Comparison of ENCODE assay signal across 24 cellular contexts in the genomic region with DNA sequence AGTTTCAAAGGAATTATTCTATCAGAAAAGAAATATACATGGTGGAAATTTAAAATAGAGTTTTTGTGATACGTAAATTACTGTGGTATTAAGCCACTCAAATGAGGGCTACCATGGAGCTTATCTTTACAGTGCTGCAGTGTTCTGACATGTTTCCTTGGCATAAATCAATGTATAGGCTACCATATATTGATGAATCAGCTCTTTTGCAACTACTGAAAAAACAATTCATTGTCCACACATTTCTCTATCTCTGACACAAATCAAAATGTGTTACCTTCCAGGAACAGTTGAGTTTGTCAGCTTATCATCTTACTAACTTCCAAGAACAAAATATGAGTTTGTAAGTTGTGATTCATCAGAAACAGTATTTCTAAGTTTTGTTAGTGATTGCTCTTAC.
A peak's percentile ranks its signal among the peaks of the same experiment; 100 is the strongest.
DNase-seq lines count a peak whose midpoint lies in the region; ATAC-seq, FAIRE-seq and TF ChIP-seq lines count a peak whose summit lies in the region.
"Had no signal": no experiment of that assay in that cellular context is flagged by ENCODE, and none has a peak within 500 bp of the region (broad histone marks: within the 10 kb centered on the region; RNA-seq: fewer than 3 reads in every experiment).

No MANE protein-coding gene starts in this region.

- H2BK5ac ChIP-seq in H1 (ENCODE audit: low read depth, low read length): no peak overlapping the region

- no peak overlapping the region for H3K4ac ChIP-seq in H1 (replicated peaks; ENCODE audit: insufficient read length, low read depth, low read length)

- no peak overlapping the region for H2BK12ac ChIP-seq in H1 (ENCODE audit: low read depth, low read length)

- TF ChIP-seq CTCF in A549 (IDR thresholded peaks at IDR 0.05) (no peak), SU-DHL-6 (IDR thresholded peaks at IDR 0.05; ENCODE audit: insufficient read depth, low read length, poor library complexity, severe bottlenecking) (no peak), H1 (IDR thresholded peaks at IDR 0.05; ENCODE audit: control extremely low read depth in 1 of 3, insufficient read depth in 1 of 3, low read depth in 1 of 3, low read length in 3 of 3) (no peak)

- H3K4me1 ChIP-seq in A549: no peaks in the 10 kb centered on the region
- H3K4me1 ChIP-seq in H1 (replicated peaks in 1 of 4; ENCODE audit: control insufficient read depth in 3 of 4, insufficient read depth in 4 of 4, low read length in 3 of 4): no peaks in the 10 kb centered on the region
- H3K4me1 ChIP-seq: BLaER1 treated with 17β-estradiol and CSF1 and Interleukin-3, amounts not matched to agents 10 nM and 100 nM had no signal

- no peaks in the 10 kb centered on the region for H3K36me3 ChIP-seq in SU-DHL-6 (ENCODE audit: low read length)
- no peaks in the 10 kb centered on the region for H3K36me3 ChIP-seq in H1 (ENCODE audit: control insufficient read depth in 2 of 4, insufficient read depth in 4 of 4, low read length in 3 of 4)
- no peaks in the 10 kb centered on the region for H3K36me3 ChIP-seq in H7 (replicated peaks; ENCODE audit: control insufficient read depth, insufficient read depth, low read length)
- H3K36me3 ChIP-seq: BLaER1 treated with 17β-estradiol and CSF1 and Interleukin-3, amounts not matched to agents 10 nM and 100 nM had no signal

- H4K8ac ChIP-seq in H1 (ENCODE audit: extremely low read depth, insufficient read depth, low read length): no peak overlapping the region

- H3K27me3 ChIP-seq in SU-DHL-6 (ENCODE audit: low read length): no peaks in the 10 kb centered on the region
- H3K27me3 ChIP-seq in H1 (replicated peaks in 1 of 4; ENCODE audit: control insufficient read depth in 3 of 4, extremely low read depth in 1 of 4, insufficient read depth in 3 of 4, low read length in 3 of 4): no peaks in the 10 kb centered on the region
- no peaks in the 10 kb centered on the region for H3K27me3 ChIP-seq in H7 (ENCODE audit: control insufficient read depth, insufficient read depth, low read length)
- H3K27me3 ChIP-seq: BLaER1 treated with 17β-estradiol and CSF1 and Interleukin-3, amounts not matched to agents 10 nM and 100 nM had no signal

- H3K4me3 ChIP-seq in A549: no peak overlapping the region
- H3K4me3 ChIP-seq in SU-DHL-6 (ENCODE audit: insufficient read depth, low read length, poor library complexity, severe bottlenecking): no peak overlapping the region
- no peak overlapping the region for H3K4me3 ChIP-seq in H1 (ENCODE audit: extremely low read depth in 1 of 4, insufficient read depth in 2 of 4, low read depth in 3 of 4, low read length in 4 of 4)
- no peak overlapping the region for H3K4me3 ChIP-seq in H7 (ENCODE audit: insufficient read depth, low read depth, low read length)
- H3K4me3 ChIP-seq: BLaER1 treated with 17β-estradiol and CSF1 and Interleukin-3, amounts not matched to agents 10 nM and 100 nM had no signal

- H2AFZ ChIP-seq in SU-DHL-6 (ENCODE audit: low read depth, low read length, severe bottlenecking) (peak overlapping the region; percentile 14), H1 (ENCODE audit: low read length) (no peak overlapping the region)

- WGBS in A549 (ENCODE audit: missing lambda C conversion rate): 91% methylated on average over 1 of the region's 1 CpG
- 100% methylated on average over 1 of the region's 1 CpG; no CpG with 5 or more reads in 1 of the 2 experiments for WGBS in H1 (ENCODE audit: extremely low coverage in 1 of 2, insufficient coverage in 1 of 2, insufficient read length in 1 of 2, insufficient replicate concordance in 2 of 2, low coverage in 1 of 2, low lambda C conversion rate in 2 of 2, missing lambda C conversion rate in 1 of 2), 2 experiments

- TF ChIP-seq EP300 in A549 (IDR thresholded peaks at IDR 0.05): no peak
- TF ChIP-seq EP300 in H1 (IDR thresholded peaks at IDR 0.05; ENCODE audit: borderline replicate concordance in 1 of 2, low read depth in 2 of 2, low read length in 2 of 2): no peak

- POLR2A ChIA-PET in A549 (lab: Yijun Ruan, JAX): no interaction called here
- POLR2A ChIA-PET in H1 (lab: Charles Lee; ENCODE audit: partially characterized antibody): no interaction called here

- FAIRE-seq in A549 (lab: Jason Lieb, UNC): no peak
- peak; percentile 20 for FAIRE-seq in H54 (lab: Jason Lieb, UNC)
- no peak for FAIRE-seq in H1 (lab: Jason Lieb, UNC)
- FAIRE-seq: A204.1, D721Med, G401.6, GM12891, GM18507, GM19239 had no signal

- no peak overlapping the region for H3K18ac ChIP-seq in H1 (ENCODE audit: extremely low read depth, low read length)

- H3K23ac ChIP-seq in H1 (ENCODE audit: insufficient read length): no peak overlapping the region

- H3K9me3 ChIP-seq in A549 (no peaks in the 10 kb centered on the region), SU-DHL-6 (ENCODE audit: insufficient read depth, low read length) (peaks cover 22% of the 10 kb centered on the region; the same call in 1 of the 2 replicates), H1 (ENCODE audit: insufficient read depth in 2 of 2, low read depth in 1 of 2, low read length in 1 of 2) (no peaks in the 10 kb centered on the region)
- H3K9me3 ChIP-seq: BLaER1 treated with 17β-estradiol and CSF1 and Interleukin-3, amounts not matched to agents 10 nM and 100 nM had no signal

- H2AK5ac ChIP-seq in H1 (ENCODE audit: low read depth, low read length): no peak overlapping the region

- CTCF ChIA-PET in A549 (lab: Yijun Ruan, JAX) (no interaction called here), H1 (lab: Charles Lee; ENCODE audit: partially characterized antibody) (interaction anchor here (0.6 kb wide), 1 partner anchor 1358 kb away, joined by 3 read pairs; no protein-coding TSS in a partner anchor)

- H4K5ac ChIP-seq in H1 (ENCODE audit: insufficient read length, low read depth, low read length): no peak overlapping the region

- no peaks in the 10 kb centered on the region for H3K9me2 ChIP-seq in SU-DHL-6 (replicated peaks; ENCODE audit: insufficient read depth, low read length)

- H3K23me2 ChIP-seq in H1 (ENCODE audit: low read depth, low read length): no peaks in the 10 kb centered on the region

- DNase-seq in A549 (ENCODE audit: low read depth in 1 of 2, low spot score in 1 of 2) (no peak), H54 (ENCODE audit: insufficient read length, low spot score) (no peak), H1 (ENCODE audit: low read depth in 1 of 2, low spot score in 2 of 2) (no peak), GM19238 (ENCODE audit: insufficient read length, low spot score) (no peak), NCI-H187 treated with DMSO at 0.1 percent for 48 hours (lab: John Stamatoyannopoulos, UW) (no peak), H7 (no peak), HPDE6-E6E7 (ENCODE audit: extremely low spot score) (no peak)
- DNase-seq: 8988T; AML-193; Caco-2; Calu3; CD4-positive, alpha-beta T cell; CD8-positive, alpha-beta T cell; DMS79 treated with DMSO at 0.1 percent for 48 hours; GF-D8 had no signal

- no peak overlapping the region for H3K14ac ChIP-seq in H1 (ENCODE audit: insufficient read length)

- TF ChIP-seq POLR2A in A549 (IDR thresholded peaks at IDR 0.05; ENCODE audit: low read length) (no peak), H54 (IDR thresholded peaks at IDR 0.05; ENCODE audit: low read depth, low read length) (no peak), H1 (IDR thresholded peaks at IDR 0.05; ENCODE audit: control extremely low read depth in 1 of 2, low read depth in 2 of 2, low read length in 2 of 2) (no peak)

- TF ChIP-seq RAD21 in A549 (conservative IDR thresholded peaks at IDR 0.05 in 1 of 2, IDR thresholded peaks at IDR 0.05 in 1 of 2) (no peak), H1 (IDR thresholded peaks at IDR 0.05 in 1 of 2, conservative IDR thresholded peaks at IDR 0.05 in 1 of 2; ENCODE audit: low read depth in 2 of 2, low read length in 2 of 2) (no peak)

- H3K4me2 ChIP-seq in A549 (no peak overlapping the region), SU-DHL-6 (ENCODE audit: low read depth, low read length, poor library complexity, severe bottlenecking) (no peak overlapping the region), H1 (ENCODE audit: insufficient read depth in 1 of 2, low read depth in 2 of 2, low read length in 2 of 2) (no peak overlapping the region)
- H3K4me2 ChIP-seq: BLaER1 treated with 17β-estradiol and CSF1 and Interleukin-3, amounts not matched to agents 10 nM and 100 nM had no signal

- no peak overlapping the region for H2BK120ac ChIP-seq in H1 (replicated peaks; ENCODE audit: low read depth, low read length)

- no peaks in the 10 kb centered on the region for H3K79me1 ChIP-seq in H1 (ENCODE audit: low read depth, low read length)

- ATAC-seq in A549: no peak
- ATAC-seq: CD8-positive, alpha-beta T cell had no signal

- no peak overlapping the region for H3K56ac ChIP-seq in H1 (replicated peaks; ENCODE audit: insufficient read length, low read depth, low read length)

- no peak overlapping the region for H3K27ac ChIP-seq in A549
- no peak overlapping the region for H3K27ac ChIP-seq in SU-DHL-6 (ENCODE audit: low read depth, low read length)
- no peak overlapping the region for H3K27ac ChIP-seq in H1 (ENCODE audit: low read depth, low read length)
- H3K27ac ChIP-seq: BLaER1 treated with 17β-estradiol and CSF1 and Interleukin-3, amounts not matched to agents 10 nM and 100 nM; C4-2B had no signal

- no peak overlapping the region for H2BK15ac ChIP-seq in H1 (ENCODE audit: low read length)

- H3F3A ChIP-seq in SU-DHL-6 (ENCODE audit: insufficient read depth): no peaks in the 10 kb centered on the region

- H3K9ac ChIP-seq in SU-DHL-6 (ENCODE audit: low read length): no peak overlapping the region
- no peak overlapping the region for H3K9ac ChIP-seq in H1 (replicated peaks in 1 of 4; ENCODE audit: extremely low read depth in 1 of 4, low read depth in 3 of 4, low read length in 3 of 4)
- H3K9ac ChIP-seq: BLaER1 treated with 17β-estradiol and CSF1 and Interleukin-3, amounts not matched to agents 10 nM and 100 nM had no signal

- no peaks in the 10 kb centered on the region for H3K79me2 ChIP-seq in SU-DHL-6 (ENCODE audit: insufficient read depth, low read length)
- H3K79me2 ChIP-seq in H1 (ENCODE audit: control insufficient read depth in 1 of 2, insufficient read depth in 2 of 2, low read length in 2 of 2): no peaks in the 10 kb centered on the region

- H4K20me1 ChIP-seq in SU-DHL-6 (ENCODE audit: low read depth, low read length) (no peaks in the 10 kb centered on the region), H1 (replicated peaks in 1 of 2; ENCODE audit: control insufficient read depth in 1 of 2, insufficient read depth in 2 of 2, low read length in 2 of 2) (no peaks in the 10 kb centered on the region)
- H4K20me1 ChIP-seq: BLaER1 treated with 17β-estradiol and CSF1 and Interleukin-3, amounts not matched to agents 10 nM and 100 nM had no signal

- no peak overlapping the region for H2BK20ac ChIP-seq in H1 (ENCODE audit: low read length)

- H4K91ac ChIP-seq in H1 (replicated peaks; ENCODE audit: insufficient read length, low read length): no peak overlapping the region

TF ChIP-seq in A549, 52 proteins besides CTCF, POLR2A, EP300 and RAD21:
- TF ChIP-seq CHD4 (IDR thresholded peaks at IDR 0.05; ENCODE audit: borderline replicate concordance) (no peak), MAFK (IDR thresholded peaks at IDR 0.05; ENCODE audit: partially characterized antibody) (peak; percentile 87)

TF ChIP-seq in H1, 55 proteins besides CTCF, POLR2A, EP300 and RAD21:
- TF ChIP-seq MAFK (IDR thresholded peaks at IDR 0.05; ENCODE audit: low read depth, low read length) (peak; percentile 38; the same call in 1 of the 2 replicates), CREB1 (IDR thresholded peaks at IDR 0.05) (no peak), KDM1A (IDR thresholded peaks at IDR 0.05; ENCODE audit: borderline replicate concordance, low read length) (no peak), JUND (IDR thresholded peaks at IDR 0.05; ENCODE audit: low read length) (no peak)

Comparison
In these comparisons a context has a peak if more than half of its experiments do, and no peak if none do; other contexts are left out.
1. Of the 18 proteins assayed by ChIP-seq in both H1 and A549: peak only in H1: none; only in A549: none; in both: MAFK; in neither: 17.